In the genomic region with DNA sequence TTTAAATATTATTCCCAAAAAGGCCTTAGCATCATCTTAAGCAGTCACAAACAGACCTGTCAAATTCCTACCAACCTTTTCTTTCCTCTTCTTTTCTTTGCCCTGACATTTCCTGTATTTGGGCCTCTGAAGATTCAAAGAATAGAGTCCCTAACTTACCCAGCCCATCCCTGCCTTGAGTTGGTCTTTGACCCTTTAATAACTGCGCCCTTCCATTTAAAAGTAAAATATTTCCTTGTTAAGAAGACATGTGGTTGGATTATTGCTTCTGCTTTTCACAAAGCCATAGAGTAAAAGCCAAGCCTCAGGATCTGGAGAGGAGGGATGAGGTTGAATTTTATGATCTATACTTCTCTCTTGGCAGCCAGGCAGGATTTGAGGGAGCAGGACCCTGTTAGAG, we compare ENCODE assay signal across 19 cellular contexts. TPM values are rescaled to one million over a fixed set of nuclear protein-coding genes. Genes with fewer than 3 reads are reported as not detected.
DNase-seq lines count a peak whose midpoint lies in the region; ATAC-seq and TF ChIP-seq lines count a peak whose summit lies in the region.
"Had no signal": no experiment of that assay in that cellular context is flagged by ENCODE, and none has a peak within 500 bp of the region (broad histone marks: within the 10 kb centered on the region; RNA-seq: fewer than 3 reads in every experiment).

No MANE protein-coding gene starts in this region.

- H3K9me2 ChIP-seq in GM23338 (ENCODE audit: insufficient read depth): peaks cover 9% of the 10 kb centered on the region
- no peaks in the 10 kb centered on the region for H3K9me2 ChIP-seq in Karpas-422 (replicated peaks; ENCODE audit: insufficient read depth, low read length)

- H3K36me3 Mint-ChIP-seq in GM23338 (ENCODE audit: low read depth): no peaks in the 10 kb centered on the region

- H4K20me1 ChIP-seq in GM23338 (replicated peaks; ENCODE audit: insufficient read depth) (no peaks in the 10 kb centered on the region), Karpas-422 (ENCODE audit: insufficient read depth, low read depth, low read length) (no peaks in the 10 kb centered on the region)

- no peaks in the 10 kb centered on the region for H3K36me3 ChIP-seq in GM23338 (ENCODE audit: insufficient read depth)
- no peaks in the 10 kb centered on the region for H3K36me3 ChIP-seq in Karpas-422 (ENCODE audit: insufficient read depth, low read length)
- no peaks in the 10 kb centered on the region for H3K36me3 ChIP-seq in colonic mucosa
- H3K36me3 ChIP-seq in neuron (ENCODE audit: insufficient read depth, low read length): no peaks in the 10 kb centered on the region
- no peaks in the 10 kb centered on the region for H3K36me3 ChIP-seq in sigmoid colon
- H3K36me3 ChIP-seq: BE2C, SJCRH30 had no signal

- H3K9ac ChIP-seq in Karpas-422 (ENCODE audit: low read length) (no peak overlapping the region), colonic mucosa (ENCODE audit: low read depth in 2 of 2, low read length in 2 of 2) (no peak overlapping the region)

- H3K79me2 ChIP-seq in GM23338 (replicated peaks; ENCODE audit: insufficient read depth): no peaks in the 10 kb centered on the region
- no peaks in the 10 kb centered on the region for H3K79me2 ChIP-seq in Karpas-422 (ENCODE audit: low read length)

- H3K4me3 ChIP-seq in GM23338 (no peak overlapping the region), Karpas-422 (ENCODE audit: low read length) (no peak overlapping the region), colonic mucosa (no peak overlapping the region), neuron (ENCODE audit: low read length) (no peak overlapping the region), sigmoid colon (no peak overlapping the region)
- H3K4me3 ChIP-seq: SJCRH30 had no signal

- H3K27ac Mint-ChIP-seq in GM23338: no peak overlapping the region; the same call in 1 of the 2 replicates

- H3K9me3 ChIP-seq in Karpas-422 (ENCODE audit: low read length): no peaks in the 10 kb centered on the region
- H3K9me3 ChIP-seq in colonic mucosa: no peaks in the 10 kb centered on the region
- no peaks in the 10 kb centered on the region for H3K9me3 ChIP-seq in neuron (ENCODE audit: low read length)
- no peaks in the 10 kb centered on the region for H3K9me3 ChIP-seq in sigmoid colon
- H3K9me3 ChIP-seq: BE2C, SJCRH30 had no signal

- TF ChIP-seq CTCF in GM23338 (conservative IDR thresholded peaks at IDR 0.05; ENCODE audit: low read depth in 2 of 2): no peak
- TF ChIP-seq CTCF in colonic mucosa (IDR thresholded peaks at IDR 0.05): no peak
- TF ChIP-seq CTCF in foreskin keratinocyte (conservative IDR thresholded peaks at IDR 0.05): no peak
- no peak for TF ChIP-seq CTCF in sigmoid colon (IDR thresholded peaks at IDR 0.05)

- peaks cover 9% of the 10 kb centered on the region; the same call in 1 of the 2 replicates for H3K4me1 ChIP-seq in GM23338 (ENCODE audit: insufficient read depth)
- H3K4me1 ChIP-seq in Karpas-422 (ENCODE audit: low read length): peaks cover 19% of the 10 kb centered on the region
- H3K4me1 ChIP-seq in colonic mucosa: no peaks in the 10 kb centered on the region
- peaks cover 16% of the 10 kb centered on the region for H3K4me1 ChIP-seq in neuron (ENCODE audit: insufficient read depth, low read length)
- H3K4me1 ChIP-seq in foreskin keratinocyte: peaks cover 7% of the 10 kb centered on the region
- no peaks in the 10 kb centered on the region for H3K4me1 ChIP-seq in sigmoid colon
- H3K4me1 ChIP-seq: BE2C, SJCRH30 had no signal

- H3K27me3 Mint-ChIP-seq in GM23338 (ENCODE audit: insufficient read depth, low read depth, poor library complexity): peaks cover 4% of the 10 kb centered on the region

- H3K27me3 ChIP-seq in GM23338 (ENCODE audit: insufficient read depth) (no peaks in the 10 kb centered on the region), Karpas-422 (ENCODE audit: low read length) (no peaks in the 10 kb centered on the region), colonic mucosa (no peaks in the 10 kb centered on the region), neuron (ENCODE audit: insufficient read depth, low read length) (peaks cover 11% of the 10 kb centered on the region), foreskin keratinocyte (peaks cover 8% of the 10 kb centered on the region), sigmoid colon (peaks cover 0 to 3% (median 0%) of the 10 kb centered on the region in 3 donors)

- no peak for DNase-seq in GM23338 (ENCODE audit: low spot score)
- peak; percentile 25 for DNase-seq in Karpas-422
- no peak for DNase-seq in colonic mucosa
- no peak for DNase-seq in foreskin keratinocyte
- no peak for DNase-seq in sigmoid colon
- DNase-seq: BE2C, DMS53, Kasumi-1, MM.1S, NCI-H1105, NCI-H146, NCI-H2029, NCI-H524 treated with DMSO at 0.1 percent for 48 hours, NCI-H82, SJCRH30 had no signal

- H3K4me3 Mint-ChIP-seq in GM23338: no peak overlapping the region

- WGBS in sigmoid colon, 2 donors: 19 to 66% methylated on average over 1 of the region's 1 CpG

- no peaks in the 10 kb centered on the region for H3K9me3 Mint-ChIP-seq in GM23338

- intact Hi-C loops in colonic mucosa (cut with DNase I): no loop called here
- intact Hi-C loops in sigmoid colon (cut with DNase I): no loop called here

- H3K4me1 Mint-ChIP-seq in GM23338: peaks cover 6% of the 10 kb centered on the region

- no peak for TF ChIP-seq EP300 in sigmoid colon (IDR thresholded peaks at IDR 0.05)

- no peak overlapping the region for H3K4me2 ChIP-seq in GM23338
- no peak overlapping the region for H3K4me2 ChIP-seq in Karpas-422 (ENCODE audit: low read depth, low read length, poor library complexity, severe bottlenecking)

- no peaks in the 10 kb centered on the region for H3F3A ChIP-seq in GM23338 (replicated peaks; ENCODE audit: low read depth)

- H3K27ac ChIP-seq in GM23338 (ENCODE audit: low read depth) (no peak overlapping the region), Karpas-422 (ENCODE audit: low read length) (no peak overlapping the region), colonic mucosa (peak overlapping the region; percentile 58), foreskin keratinocyte (no peak overlapping the region), sigmoid colon (no peak overlapping the region)
- H3K27ac ChIP-seq: SJCRH30 had no signal

- TF ChIP-seq POLR2A in sigmoid colon (IDR thresholded peaks at IDR 0.05): no peak

- H2AFZ ChIP-seq in GM23338 (peak overlapping the region; percentile 67), Karpas-422 (ENCODE audit: low read length) (no peak overlapping the region), neuron (ENCODE audit: low read depth, low read length) (peak overlapping the region; percentile 68)

- no peak for ATAC-seq in GM23338
- no peak for ATAC-seq in foreskin keratinocyte
- no peak for ATAC-seq in GM21447 (IDR thresholded peaks at IDR 0.05; ENCODE audit: unreplicated experiment)
- ATAC-seq: Panc1 had no signal

TF ChIP-seq in GM23338, 12 proteins besides CTCF, POLR2A, EP300 and RAD21 (continues in another document):
- TF ChIP-seq EZH2 (IDR thresholded peaks at IDR 0.05; ENCODE audit: low read depth, unreplicated experiment): no peak
- TF ChIP-seq CREB1 (CRISPR knock-in tag; IDR thresholded peaks at IDR 0.05; ENCODE audit: low read depth): no peak
- no peak for TF ChIP-seq STAT1 (IDR thresholded peaks at IDR 0.05; ENCODE audit: unreplicated experiment)

RNA-seq across cellular contexts. Expression of a gene that starts 13.2 kb away (rescaled TPM):
- not detected in 2 replicates for total RNA-seq in GM23338 (2014; rRNA removed; shearing (Covaris generic))
- polyA plus RNA-seq in GM23338 (2016; fragmentation: Nextera tagmentation; extraction: Ambion mirVana) (not detected in 2 replicates), foreskin keratinocyte (not detected in 2 replicates), sigmoid colon (10 to 100 TPM in 1 of 3 donors, not detected in 2; 18.6 TPM)
- total RNA-seq in Karpas-422 (2014; rRNA removed; shearing (Covaris generic); ENCODE audit: low replicate concordance): not detected in 2 replicates
- total RNA-seq in colonic mucosa (under 1 TPM in 1 of 2 donors, not detected in 1; 0.59 TPM), foreskin keratinocyte (not detected in 2 replicates), sigmoid colon (1 to 10 TPM in 3 of 4 donors, under 1 TPM in 1; 0.82 to 8.6 (median 4.2) TPM)
- total RNA-seq: A673, SJCRH30 had no signal

RNA-seq across cellular contexts. Expression of a gene that starts 29.6 kb away (rescaled TPM):
- total RNA-seq in GM23338 (2014; rRNA removed; shearing (Covaris generic)): not detected in 2 replicates
- polyA plus RNA-seq in GM23338 (2016; fragmentation: Nextera tagmentation; extraction: Ambion mirVana) (not detected in 2 replicates), foreskin keratinocyte (not detected in 2 replicates), sigmoid colon (10 to 100 TPM; 30.1 to 37.2 (median 33.7) TPM)
- total RNA-seq in Karpas-422 (2014; rRNA removed; shearing (Covaris generic); ENCODE audit: low replicate concordance): not detected in 2 replicates
- total RNA-seq in colonic mucosa (10 to 100 TPM; 37.2 to 54.4 TPM), foreskin keratinocyte (not detected in 2 replicates), sigmoid colon (not detected)
- total RNA-seq: A673, SJCRH30 had no signal

RNA-seq across cellular contexts. Expression of a gene that starts 33.1 kb away (rescaled TPM):
- total RNA-seq in GM23338 (2014; rRNA removed; shearing (Covaris generic)): not detected in 2 replicates
- polyA plus RNA-seq in GM23338 (2016; fragmentation: Nextera tagmentation; extraction: Ambion mirVana) (not detected in 2 replicates), foreskin keratinocyte (not detected in 2 replicates), sigmoid colon (10 to 100 TPM in 1 of 3 donors, 1 to 10 TPM in 2; 1.8 to 52.7 (median 4.9) TPM)
- not detected in 2 replicates for total RNA-seq in Karpas-422 (2014; rRNA removed; shearing (Covaris generic); ENCODE audit: low replicate concordance)
- total RNA-seq in colonic mucosa (1 to 10 TPM in 1 of 2 donors, under 1 TPM in 1; 0.54 to 3.5 TPM), foreskin keratinocyte (not detected in 2 replicates), sigmoid colon (1 to 10 TPM in 3 of 4 donors, not detected in 1; 1.4 to 2.9 (median 2.8) TPM)
- total RNA-seq: A673, SJCRH30 had no signal

RNA-seq across cellular contexts. Expression of a gene that starts 44.4 kb away (rescaled TPM):
- not detected in 2 replicates for total RNA-seq in GM23338 (2014; rRNA removed; shearing (Covaris generic))
- polyA plus RNA-seq in GM23338 (2016; fragmentation: Nextera tagmentation; extraction: Ambion mirVana) (not detected in 2 replicates), foreskin keratinocyte (not detected in 2 replicates), sigmoid colon (10 to 100 TPM in 1 of 3 donors, under 1 TPM in 1, not detected in 1; 0.60 to 14.2 TPM)
- not detected in 2 replicates for total RNA-seq in Karpas-422 (2014; rRNA removed; shearing (Covaris generic); ENCODE audit: low replicate concordance)
- total RNA-seq in colonic mucosa (1 to 10 TPM; 1.3 to 2.4 TPM), foreskin keratinocyte (not detected in 2 replicates), sigmoid colon (10 to 100 TPM; 13.0 to 30.0 (median 23.7) TPM)
- total RNA-seq: A673, SJCRH30 had no signal

RNA-seq across cellular contexts. Expression of a gene that starts 49.7 kb away (rescaled TPM):
- total RNA-seq in GM23338 (2014; rRNA removed; shearing (Covaris generic)): not detected in 2 replicates
- polyA plus RNA-seq in GM23338 (2016; fragmentation: Nextera tagmentation; extraction: Ambion mirVana) (not detected in 2 replicates), foreskin keratinocyte (not detected in 2 replicates), sigmoid colon (under 1 TPM in 1 of 3 donors, not detected in 2; 0.10 TPM)
- not detected in 2 replicates for total RNA-seq in Karpas-422 (2014; rRNA removed; shearing (Covaris generic); ENCODE audit: low replicate concordance)
- total RNA-seq in colonic mucosa (not detected), foreskin keratinocyte (not detected in 2 replicates), sigmoid colon (1 to 10 TPM in 1 of 4 donors, not detected in 3; 1.1 TPM)
- total RNA-seq: A673, SJCRH30 had no signal

Comparison
In these comparisons a context has a peak if more than half of its experiments do, and no peak if none do; other contexts are left out.
1. RNA of a gene that starts 29.6 kb away (total RNA-seq): 37.2 to 54.4 TPM in colonic mucosa; not detected in GM23338, not detected in Karpas-422, not detected in foreskin keratinocyte and not detected in sigmoid colon; every median in the first group is over 10 times any median in the second.